In genomic region chr6:135037541-135037940, GRCh38 we compare ENCODE assay signal across 13 cellular contexts. TPM values are rescaled to one million over a fixed set of nuclear protein-coding genes. Genes with fewer than 3 reads are reported as not detected.
DNase-seq lines count a peak whose midpoint lies in the region; ATAC-seq and TF ChIP-seq lines count a peak whose summit lies in the region.
"Had no signal": no experiment of that assay in that cellular context is flagged by ENCODE, and none has a peak within 500 bp of the region (broad histone marks: within the 10 kb centered on the region; RNA-seq: fewer than 3 reads in every experiment).

No MANE protein-coding gene starts in this region.

- no peaks in the 10 kb centered on the region for H3K4me1 ChIP-seq in CD8-positive, alpha-beta T cell (ENCODE audit: insufficient read depth, low read length)
- peaks cover 0 to 28% (median 4%) of the 10 kb centered on the region in 4 donors for H3K4me1 ChIP-seq in right lobe of liver

- no peak overlapping the region for H3K4me3 Mint-ChIP-seq in activated T-cell treated with anti-CD3 and anti-CD28 coated beads, Interleukin-2, amount 50 U/mL, for 24 hours
- H3K4me3 Mint-ChIP-seq in CD8-positive, alpha-beta T cell: no peak overlapping the region
- no peak overlapping the region for H3K4me3 Mint-ChIP-seq in stimulated activated naive CD8-positive, alpha-beta T cell treated with anti-CD3 and anti-CD28 coated beads, Interleukin-15, amount 100 ng/mL, for 72 hours
- H3K4me3 Mint-ChIP-seq: CD14-positive monocyte had no signal

- H3K36me3 ChIP-seq in CD8-positive, alpha-beta T cell (ENCODE audit: insufficient read depth, low read length): no peaks in the 10 kb centered on the region
- H3K36me3 ChIP-seq in right lobe of liver: peaks cover 0 to 8% (median 1%) of the 10 kb centered on the region in 4 donors

- no peak for TF ChIP-seq POLR2A in right lobe of liver (IDR thresholded peaks at IDR 0.05)

- no peaks in the 10 kb centered on the region for H3K9me3 ChIP-seq in CD8-positive, alpha-beta T cell (ENCODE audit: low read length)
- no peaks in the 10 kb centered on the region for H3K9me3 ChIP-seq in right lobe of liver

- H3K27ac ChIP-seq in CD8-positive, alpha-beta T cell (ENCODE audit: low read depth, low read length): no peak overlapping the region
- H3K27ac ChIP-seq in caudate nucleus (ENCODE audit: low read depth, low read length) (peak overlapping the region; percentile 6), right lobe of liver (peak overlapping the region in 2 of 3 donors; percentile 61 to 63)

- H3K4me3 ChIP-seq in CD8-positive, alpha-beta T cell (ENCODE audit: low read depth, low read length): no peak overlapping the region
- H3K4me3 ChIP-seq in right lobe of liver: no peak overlapping the region

- no peak for ATAC-seq in CD8-positive, alpha-beta T cell
- ATAC-seq in right lobe of liver: peak in 3 of 4 donors; percentile 21 to 24 (median 22)
- no peak for ATAC-seq in stimulated activated naive CD8-positive, alpha-beta T cell treated with anti-CD3 and anti-CD28 coated beads, Interleukin-15, amount 100 ng/mL, for 72 hours

- intact Hi-C loops in CD8-positive, alpha-beta T cell (cut with DNase I, micrococcal nuclease): loop anchor here in 1 of 2 experiments (10.0 kb wide), 1 partner anchor 1207 kb away; no protein-coding TSS in a partner anchor
- intact Hi-C loops in right lobe of liver (cut with DNase I): no loop called here

- DNase-seq in activated T-cell treated with anti-CD3 and anti-CD28 coated beads, Interleukin-2, amount 50 U/mL, for 24 hours: no peak
- DNase-seq in activated T-cell treated with anti-CD3 and anti-CD28 coated beads for 4 hours: no peak
- DNase-seq in CD8-positive, alpha-beta T cell: no peak
- no peak for DNase-seq in caudate nucleus (lab: John Stamatoyannopoulos, UW)
- no peak for DNase-seq in right lobe of liver
- no peak for DNase-seq in HPDE6-E6E7 (ENCODE audit: extremely low spot score)
- DNase-seq in SKM-1 (lab: John Stamatoyannopoulos, UW; ENCODE audit: unreplicated experiment): no peak
- no peak for DNase-seq in stimulated activated naive CD8-positive, alpha-beta T cell treated with anti-CD3 and anti-CD28 coated beads, Interleukin-15, amount 100 ng/mL, for 72 hours
- DNase-seq: KG1, NCI-H1092, NCI-H226, NCI-H526 treated with DMSO at 0.1 percent for 48 hours had no signal

- H3K27ac Mint-ChIP-seq in activated T-cell treated with anti-CD3 and anti-CD28 coated beads, Interleukin-2, amount 50 U/mL, for 24 hours: peak overlapping the region; percentile 61
- H3K27ac Mint-ChIP-seq in CD8-positive, alpha-beta T cell: peak overlapping the region; percentile 37
- H3K27ac Mint-ChIP-seq in stimulated activated naive CD8-positive, alpha-beta T cell treated with anti-CD3 and anti-CD28 coated beads, Interleukin-15, amount 100 ng/mL, for 72 hours: no peak overlapping the region

- no peak for TF ChIP-seq CTCF in CD8-positive, alpha-beta T cell (IDR thresholded peaks at IDR 0.05)
- TF ChIP-seq CTCF in right lobe of liver (IDR thresholded peaks at IDR 0.05): no peak

- H3K27me3 ChIP-seq in CD8-positive, alpha-beta T cell (ENCODE audit: insufficient read depth, low read length): no peaks in the 10 kb centered on the region
- H3K27me3 ChIP-seq in right lobe of liver: no peaks in the 10 kb centered on the region

- H3K4me1 Mint-ChIP-seq in activated T-cell treated with anti-CD3 and anti-CD28 coated beads, Interleukin-2, amount 50 U/mL, for 24 hours (ENCODE audit: low read depth): peaks cover 51% of the 10 kb centered on the region
- H3K4me1 Mint-ChIP-seq in CD8-positive, alpha-beta T cell (ENCODE audit: low read depth): peaks cover 39% of the 10 kb centered on the region
- peaks cover 52% of the 10 kb centered on the region for H3K4me1 Mint-ChIP-seq in stimulated activated naive CD8-positive, alpha-beta T cell treated with anti-CD3 and anti-CD28 coated beads, Interleukin-15, amount 100 ng/mL, for 72 hours
- H3K4me1 Mint-ChIP-seq: CD14-positive monocyte had no signal

- POLR2A ChIA-PET in CD8-positive, alpha-beta T cell (lab: Charles Lee): no interaction called here

- H3K27me3 Mint-ChIP-seq in activated T-cell treated with anti-CD3 and anti-CD28 coated beads, Interleukin-2, amount 50 U/mL, for 24 hours: no peaks in the 10 kb centered on the region
- no peaks in the 10 kb centered on the region for H3K27me3 Mint-ChIP-seq in CD8-positive, alpha-beta T cell (ENCODE audit: low read depth)
- no peaks in the 10 kb centered on the region for H3K27me3 Mint-ChIP-seq in stimulated activated naive CD8-positive, alpha-beta T cell treated with anti-CD3 and anti-CD28 coated beads, Interleukin-15, amount 100 ng/mL, for 72 hours

- CTCF ChIA-PET in CD8-positive, alpha-beta T cell (lab: Charles Lee): interaction anchor here (0.9 to 1.5 kb wide), 3 partner anchors 35 to 146 kb away, joined by 3 to 4 read pairs (median 3); no protein-coding TSS in a partner anchor

- peaks cover 78% of the 10 kb centered on the region for H3K36me3 Mint-ChIP-seq in activated T-cell treated with anti-CD3 and anti-CD28 coated beads, Interleukin-2, amount 50 U/mL, for 24 hours (ENCODE audit: low read depth)
- peaks cover 67% of the 10 kb centered on the region for H3K36me3 Mint-ChIP-seq in CD8-positive, alpha-beta T cell

- H3K9me3 Mint-ChIP-seq in activated T-cell treated with anti-CD3 and anti-CD28 coated beads, Interleukin-2, amount 50 U/mL, for 24 hours: no peaks in the 10 kb centered on the region
- H3K9me3 Mint-ChIP-seq in CD8-positive, alpha-beta T cell: no peaks in the 10 kb centered on the region
- no peaks in the 10 kb centered on the region for H3K9me3 Mint-ChIP-seq in stimulated activated naive CD8-positive, alpha-beta T cell treated with anti-CD3 and anti-CD28 coated beads, Interleukin-15, amount 100 ng/mL, for 72 hours
- H3K9me3 Mint-ChIP-seq: CD14-positive monocyte had no signal

- WGBS in right lobe of liver (ENCODE audit: insufficient coverage, low coverage, low lambda C conversion rate, missing lambda C conversion rate): 33% methylated on average over 4 of the region's 4 CpGs

RNA-seq across cellular contexts. Expression of gene HBS1L, which starts 17.1 kb away (rescaled TPM):
- 100 to 1,000 TPM; 119 to 123 TPM for total RNA-seq in CD8-positive, alpha-beta T cell
- 10 to 100 TPM; 31.8 to 47.2 (median 37.1) TPM for total RNA-seq in right lobe of liver

Comparison
In these comparisons a context has a peak if more than half of its experiments do, and no peak if none do; other contexts are left out.
1. H3K27ac Mint-ChIP-seq: peak in activated T-cell treated with anti-CD3 and anti-CD28 coated beads, Interleukin-2, amount 50 U/mL, for 24 hours (single experiment) and CD8-positive, alpha-beta T cell (single experiment); none in stimulated activated naive CD8-positive, alpha-beta T cell treated with anti-CD3 and anti-CD28 coated beads, Interleukin-15, amount 100 ng/mL, for 72 hours (0 of 2).
2. ATAC-seq: peak in right lobe of liver (3 of 4); none in CD8-positive, alpha-beta T cell (single experiment) and stimulated activated naive CD8-positive, alpha-beta T cell treated with anti-CD3 and anti-CD28 coated beads, Interleukin-15, amount 100 ng/mL, for 72 hours (single experiment).